21 cellular contexts compared by ENCODE assay signal in the genomic region with DNA sequence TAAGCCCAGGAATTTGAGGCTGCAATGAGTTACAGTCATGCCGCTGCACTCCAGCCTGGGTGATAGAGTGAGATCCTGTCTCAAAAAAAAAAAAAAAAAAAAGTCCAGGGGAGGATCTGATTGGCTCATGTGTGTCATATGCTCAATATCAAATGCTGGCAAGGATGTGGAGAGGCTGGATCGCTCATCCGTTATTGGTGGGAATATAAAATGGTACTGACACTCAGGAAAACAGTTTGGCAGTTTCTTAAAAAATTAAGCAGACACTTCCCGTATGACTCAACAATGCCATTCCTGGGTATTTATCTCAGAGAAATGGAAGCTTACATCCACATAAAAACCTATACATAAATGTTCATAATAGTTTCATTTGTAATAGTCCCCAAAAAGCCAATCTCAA.
DNase-seq lines count a peak whose midpoint lies in the region; ATAC-seq, FAIRE-seq and TF ChIP-seq lines count a peak whose summit lies in the region.
"Had no signal": no experiment of that assay in that cellular context is flagged by ENCODE, and none has a peak within 500 bp of the region (broad histone marks: within the 10 kb centered on the region; RNA-seq: fewer than 3 reads in every experiment).

No MANE protein-coding gene starts in this region.

- H4K20me1 ChIP-seq in SK-N-SH (ENCODE audit: insufficient read depth) = no peaks in the 10 kb centered on the region

- no peaks in the 10 kb centered on the region for H3K79me2 ChIP-seq in SK-N-SH (ENCODE audit: insufficient read depth)

- H3K36me3 ChIP-seq in SK-N-SH (replicated peaks in 1 of 2; ENCODE audit: control insufficient read depth in 1 of 2, insufficient read depth in 2 of 2, low read length in 1 of 2) = no peaks in the 10 kb centered on the region
- H3K36me3 ChIP-seq in small intestine (ENCODE audit: control insufficient read depth in 2 of 2, insufficient read depth in 2 of 2, low read length in 2 of 2) = no peaks in the 10 kb centered on the region
- H3K36me3 ChIP-seq: SJSA1 had no signal

- no peak for ATAC-seq in GM18511 (IDR thresholded peaks at IDR 0.05; ENCODE audit: unreplicated experiment)
- ATAC-seq: Panc1 had no signal

- no peak for TF ChIP-seq CTCF in SK-N-SH (IDR thresholded peaks at IDR 0.05)
- TF ChIP-seq CTCF in fibroblast of pulmonary artery (IDR thresholded peaks at IDR 0.05; ENCODE audit: low read length, missing control alignments) = no peak

- H3K4me3 ChIP-seq in SK-N-SH (ENCODE audit: low read depth in 2 of 2, low read length in 1 of 2) = 0 out of 4 replicates have a peak overlapping the region, but pooled peaks of 1 of the 2 experiments have one; percentile 20
- no peak overlapping the region for H3K4me3 ChIP-seq in fibroblast of pulmonary artery (replicated peaks; ENCODE audit: low read depth, low read length)
- no peak overlapping the region for H3K4me3 ChIP-seq in small intestine (ENCODE audit: low read depth in 1 of 2, low read length in 2 of 2)
- H3K4me3 ChIP-seq: SJSA1 had no signal

- peaks cover 0 to 2% of the 10 kb centered on the region in 2 experiments; a peak in 1 of 4 replicates for H3K4me1 ChIP-seq in SK-N-SH (ENCODE audit: control insufficient read depth in 1 of 2, insufficient read depth in 2 of 2, low read depth in 1 of 2, low read length in 1 of 2)
- no peaks in the 10 kb centered on the region for H3K4me1 ChIP-seq in small intestine (ENCODE audit: control insufficient read depth in 2 of 2, insufficient read depth in 1 of 2, low read depth in 1 of 2, low read length in 1 of 2)
- H3K4me1 ChIP-seq: SJSA1 had no signal

- TF ChIP-seq RAD21 in SK-N-SH (IDR thresholded peaks at IDR 0.05; ENCODE audit: low read length) = no peak

- FAIRE-seq in small intestine (lab: Jason Lieb, UNC) = no peak
- FAIRE-seq: GM12891 had no signal

- H3K27me3 ChIP-seq in SK-N-SH (ENCODE audit: insufficient read depth) (no peaks in the 10 kb centered on the region), small intestine (ENCODE audit: control insufficient read depth in 2 of 2, insufficient read depth in 2 of 2, low read length in 2 of 2) (no peaks in the 10 kb centered on the region)
- H3K27me3 ChIP-seq: SJSA1 had no signal

- H3K9ac ChIP-seq in SK-N-SH = no peak overlapping the region

- POLR2A ChIA-PET in SK-N-SH (lab: Yijun Ruan, JAX) = no interaction called here

- H3K27ac ChIP-seq in SK-N-SH (ENCODE audit: low read depth in 2 of 2, low read length in 1 of 2) (peak overlapping the region in 1 of 2 experiments; percentile 60; a peak in 1 of 4 replicates), small intestine (ENCODE audit: low read depth in 1 of 2, low read length in 1 of 2) (no peak overlapping the region)
- H3K27ac ChIP-seq: SJSA1 had no signal

- peak overlapping the region; percentile 40; the same call in 1 of the 2 replicates for H3K4me2 ChIP-seq in SK-N-SH

- H3K9me3 ChIP-seq in SK-N-SH (no peaks in the 10 kb centered on the region), small intestine (ENCODE audit: control insufficient read depth, low read depth) (no peaks in the 10 kb centered on the region)
- H3K9me3 ChIP-seq: SJSA1 had no signal

- H3K9me2 ChIP-seq in SK-N-SH = no peaks in the 10 kb centered on the region

- peak; percentile 17 for DNase-seq in A172 (ENCODE audit: low spot score)
- DNase-seq in EL = peak; percentile 6
- DNase-seq in SK-N-SH = no peak
- DNase-seq in fibroblast of pulmonary artery (ENCODE audit: low read depth) = peak; percentile 38
- DNase-seq in small intestine = no peak
- DNase-seq in DMS 273 (lab: John Stamatoyannopoulos, UW; ENCODE audit: unreplicated experiment) = no peak
- DNase-seq: CD4-positive, CD25-positive, alpha-beta regulatory T cell; DMS79 treated with DMSO at 0.1 percent for 48 hours; Kasumi-1; MM.1S; NCI-H1048; NCI-H1417 treated with DMSO at 0.1 percent for 48 hours; NCI-H1930; NCI-H2227 treated with DMSO at 0.1 percent for 48 hours; NCI-H510A treated with DMSO at 0.1 percent for 48 hours; NCI-H774; NK-92 treated with Interleukin-12 subunit alpha and Interleukin-12 subunit beta, amount 100 ng/mL, for 24 hours had no signal

- H2AFZ ChIP-seq in SK-N-SH (ENCODE audit: low read depth) = no peak overlapping the region

- CTCF ChIA-PET in SK-N-SH (lab: Yijun Ruan, JAX) = no interaction called here

- H3F3A ChIP-seq in SK-N-SH (replicated peaks; ENCODE audit: insufficient read depth) = peaks cover 13% of the 10 kb centered on the region

- TF ChIP-seq EP300 in SK-N-SH (IDR thresholded peaks at IDR 0.05; ENCODE audit: borderline replicate concordance in 1 of 2, low read depth in 1 of 2, low read length in 1 of 2) = peak in 1 of 2 experiments; percentile 44; a peak in 1 of 4 replicates

- WGBS in SK-N-SH (ENCODE audit: low lambda C conversion rate) = 35% methylated on average over 4 of the region's 4 CpGs
- 73 to 91% (median 89%) methylated on average over 4 of the region's 4 CpGs for WGBS in small intestine, 3 donors

TF ChIP-seq in SK-N-SH, 30 proteins besides CTCF, POLR2A, EP300 and RAD21:
- TF ChIP-seq JUND (IDR thresholded peaks at IDR 0.05) = peak; percentile 43; the same call in 1 of the 2 replicates
- TF ChIP-seq FOXM1 (IDR thresholded peaks at IDR 0.05; ENCODE audit: low read depth) = no peak
- 0 out of 2 replicates have a peak, but pooled peaks have one; percentile 18 for TF ChIP-seq NFIC (IDR thresholded peaks at IDR 0.05; ENCODE audit: borderline replicate concordance)
- TF ChIP-seq, protein P1, sequence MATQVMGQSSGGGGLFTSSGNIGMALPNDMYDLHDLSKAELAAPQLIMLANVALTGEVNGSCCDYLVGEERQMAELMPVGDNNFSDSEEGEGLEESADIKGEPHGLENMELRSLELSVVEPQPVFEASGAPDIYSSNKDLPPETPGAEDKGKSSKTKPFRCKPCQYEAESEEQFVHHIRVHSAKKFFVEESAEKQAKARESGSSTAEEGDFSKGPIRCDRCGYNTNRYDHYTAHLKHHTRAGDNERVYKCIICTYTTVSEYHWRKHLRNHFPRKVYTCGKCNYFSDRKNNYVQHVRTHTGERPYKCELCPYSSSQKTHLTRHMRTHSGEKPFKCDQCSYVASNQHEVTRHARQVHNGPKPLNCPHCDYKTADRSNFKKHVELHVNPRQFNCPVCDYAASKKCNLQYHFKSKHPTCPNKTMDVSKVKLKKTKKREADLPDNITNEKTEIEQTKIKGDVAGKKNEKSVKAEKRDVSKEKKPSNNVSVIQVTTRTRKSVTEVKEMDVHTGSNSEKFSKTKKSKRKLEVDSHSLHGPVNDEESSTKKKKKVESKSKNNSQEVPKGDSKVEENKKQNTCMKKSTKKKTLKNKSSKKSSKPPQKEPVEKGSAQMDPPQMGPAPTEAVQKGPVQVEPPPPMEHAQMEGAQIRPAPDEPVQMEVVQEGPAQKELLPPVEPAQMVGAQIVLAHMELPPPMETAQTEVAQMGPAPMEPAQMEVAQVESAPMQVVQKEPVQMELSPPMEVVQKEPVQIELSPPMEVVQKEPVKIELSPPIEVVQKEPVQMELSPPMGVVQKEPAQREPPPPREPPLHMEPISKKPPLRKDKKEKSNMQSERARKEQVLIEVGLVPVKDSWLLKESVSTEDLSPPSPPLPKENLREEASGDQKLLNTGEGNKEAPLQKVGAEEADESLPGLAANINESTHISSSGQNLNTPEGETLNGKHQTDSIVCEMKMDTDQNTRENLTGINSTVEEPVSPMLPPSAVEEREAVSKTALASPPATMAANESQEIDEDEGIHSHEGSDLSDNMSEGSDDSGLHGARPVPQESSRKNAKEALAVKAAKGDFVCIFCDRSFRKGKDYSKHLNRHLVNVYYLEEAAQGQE (IDR thresholded peaks at IDR 0.05; ENCODE audit: low read depth, low read length) = no peak
- no peak for TF ChIP-seq CHD2 (IDR thresholded peaks at IDR 0.05; ENCODE audit: low read length, partially characterized antibody)
- TF ChIP-seq, protein P2, sequence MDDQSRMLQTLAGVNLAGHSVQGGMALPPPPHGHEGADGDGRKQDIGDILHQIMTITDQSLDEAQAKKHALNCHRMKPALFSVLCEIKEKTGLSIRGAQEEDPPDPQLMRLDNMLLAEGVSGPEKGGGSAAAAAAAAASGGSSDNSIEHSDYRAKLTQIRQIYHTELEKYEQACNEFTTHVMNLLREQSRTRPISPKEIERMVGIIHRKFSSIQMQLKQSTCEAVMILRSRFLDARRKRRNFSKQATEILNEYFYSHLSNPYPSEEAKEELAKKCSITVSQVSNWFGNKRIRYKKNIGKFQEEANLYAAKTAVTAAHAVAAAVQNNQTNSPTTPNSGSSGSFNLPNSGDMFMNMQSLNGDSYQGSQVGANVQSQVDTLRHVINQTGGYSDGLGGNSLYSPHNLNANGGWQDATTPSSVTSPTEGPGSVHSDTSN (IDR thresholded peaks at IDR 0.05) = peak; percentile 88
- peak; percentile 61 for TF ChIP-seq TCF12 (IDR thresholded peaks at IDR 0.05)
- 0 out of 2 replicates have a peak, but pooled peaks have one; percentile 46 for TF ChIP-seq MEF2A (IDR thresholded peaks at IDR 0.05; ENCODE audit: borderline replicate concordance, low read depth)
- peak; percentile 49; the same call in 1 of the 2 replicates for TF ChIP-seq FOSL2 (IDR thresholded peaks at IDR 0.05; ENCODE audit: borderline replicate concordance, low read depth)
- TF ChIP-seq FOXJ3 (CRISPR knock-in tag; IDR thresholded peaks at IDR 0.05) = no peak
- TF ChIP-seq, protein P3, sequence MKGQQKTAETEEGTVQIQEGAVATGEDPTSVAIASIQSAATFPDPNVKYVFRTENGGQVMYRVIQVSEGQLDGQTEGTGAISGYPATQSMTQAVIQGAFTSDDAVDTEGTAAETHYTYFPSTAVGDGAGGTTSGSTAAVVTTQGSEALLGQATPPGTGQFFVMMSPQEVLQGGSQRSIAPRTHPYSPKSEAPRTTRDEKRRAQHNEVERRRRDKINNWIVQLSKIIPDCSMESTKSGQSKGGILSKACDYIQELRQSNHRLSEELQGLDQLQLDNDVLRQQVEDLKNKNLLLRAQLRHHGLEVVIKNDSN (IDR thresholded peaks at IDR 0.05; ENCODE audit: borderline replicate concordance, low read depth) = peak; percentile 71; the same call in 1 of the 2 replicates

Comparison
In these comparisons a context has a peak if more than half of its experiments do, and no peak if none do; other contexts are left out.
1. DNase-seq: peak in A172 (single experiment), EL (single experiment) and fibroblast of pulmonary artery (single experiment); none in SK-N-SH (single experiment), small intestine (single experiment) and DMS 273 (single experiment).